2 cellular contexts compared by ENCODE assay signal in the genomic region with DNA sequence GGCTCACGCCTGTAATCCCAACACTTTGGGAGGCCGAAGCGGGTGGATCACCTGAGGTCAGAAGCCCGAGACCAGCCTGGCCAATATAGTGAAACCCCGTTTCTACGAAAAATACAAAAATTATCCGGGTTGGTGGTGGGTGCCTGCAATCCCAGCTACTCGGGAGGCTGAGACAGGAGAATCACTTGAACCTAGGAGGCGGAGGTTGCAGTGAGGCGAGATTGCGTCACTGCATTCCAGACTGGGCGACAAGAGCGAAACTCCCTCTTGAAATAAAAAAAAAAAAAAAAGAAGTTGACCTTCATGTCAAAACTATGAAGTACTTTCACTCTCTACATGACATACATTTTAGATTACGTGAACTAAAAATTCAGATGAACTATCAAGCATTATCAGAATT.
A peak's percentile ranks its signal among the peaks of the same experiment; 100 is the strongest.
TF ChIP-seq lines count a peak whose summit lies in the region.

No MANE protein-coding gene starts in this region.

TF ChIP-seq in HepG2, 621 proteins besides CTCF, POLR2A, EP300 and RAD21:
- TF ChIP-seq ZNF770 (CRISPR knock-in tag; IDR thresholded peaks at IDR 0.05) (peak; percentile 65), MNT (IDR thresholded peaks at IDR 0.05) (no peak), ZNF383 (CRISPR knock-in tag; IDR thresholded peaks at IDR 0.05; ENCODE audit: borderline replicate concordance) (no peak), CEBPB (IDR thresholded peaks at IDR 0.05; ENCODE audit: borderline replicate concordance, low read depth, low read length) (peak; percentile 53; the same call in 1 of the 2 replicates)
TF ChIP-seq in HepG2: peak in this region for 2.

TF ChIP-seq in H1, 55 proteins besides CTCF, POLR2A, EP300 and RAD21:
- TF ChIP-seq CHD1 (IDR thresholded peaks at IDR 0.05; ENCODE audit: low read depth, low read length) (no peak), CEBPB (IDR thresholded peaks at IDR 0.05; ENCODE audit: low read depth, low read length) (peak; percentile 78; the same call in 1 of the 2 replicates)
